9 cellular contexts compared by ENCODE assay signal in genomic region chrX:119512145-119512800, GRCh38. TPM values are rescaled to one million over a fixed set of nuclear protein-coding genes. Genes with fewer than 3 reads are reported as not detected.
DNase-seq lines count a peak whose midpoint lies in the region; ATAC-seq lines count a peak whose summit lies in the region.
"Had no signal": no experiment of that assay in that cellular context is flagged by ENCODE, and none has a peak within 500 bp of the region (broad histone marks: within the 10 kb centered on the region; RNA-seq: fewer than 3 reads in every experiment).

No MANE protein-coding gene starts in this region.

- peak; percentile 78 for ATAC-seq in HG02798 (IDR thresholded peaks at IDR 0.05; ENCODE audit: poor library complexity, unreplicated experiment)
- ATAC-seq in activated naive CD8-positive, alpha-beta T cell treated with anti-CD3 and anti-CD28 coated beads, Interleukin-2, amount 50 U/mL, for 24 hours = peak; percentile 71
- ATAC-seq in left ventricle myocardium superior = peak; percentile 98
- ATAC-seq in sciatic nerve = peak; percentile 92
- no peak for ATAC-seq in HG03460 (IDR thresholded peaks at IDR 0.05; ENCODE audit: unreplicated experiment)

- no peaks in the 10 kb centered on the region for H3K9me3 Mint-ChIP-seq in activated naive CD4-positive, alpha-beta T cell treated with anti-CD3 and anti-CD28 coated beads, Interleukin-2, amount 10 ng/mL, durations not matched to agents 7 days and 5 days
- no peaks in the 10 kb centered on the region for H3K9me3 Mint-ChIP-seq in activated naive CD8-positive, alpha-beta T cell treated with anti-CD3 and anti-CD28 coated beads, Interleukin-2, amount 50 U/mL, for 24 hours
- H3K9me3 Mint-ChIP-seq: central memory CD8-positive, alpha-beta T cell had no signal

- no peaks in the 10 kb centered on the region for H3K36me3 Mint-ChIP-seq in activated naive CD4-positive, alpha-beta T cell treated with anti-CD3 and anti-CD28 coated beads, Interleukin-2, amount 10 ng/mL, durations not matched to agents 7 days and 5 days
- no peaks in the 10 kb centered on the region for H3K36me3 Mint-ChIP-seq in activated naive CD8-positive, alpha-beta T cell treated with anti-CD3 and anti-CD28 coated beads, Interleukin-2, amount 50 U/mL, for 24 hours (ENCODE audit: low read depth)

- CTCF ChIA-PET in activated naive CD4-positive, alpha-beta T cell treated with anti-CD3 and anti-CD28 coated beads, Interleukin-2, amount 10 ng/mL, durations not matched to agents 7 days and 5 days (lab: Charles Lee) = interaction anchor here (0.6 to 3.6 kb wide), 6 partner anchors 15 to 223 kb away, joined by 3 to 25 read pairs (median 4); no protein-coding TSS in a partner anchor

- H3K27me3 Mint-ChIP-seq in activated naive CD4-positive, alpha-beta T cell treated with anti-CD3 and anti-CD28 coated beads, Interleukin-2, amount 10 ng/mL, durations not matched to agents 7 days and 5 days = peaks cover 2% of the 10 kb centered on the region
- H3K27me3 Mint-ChIP-seq in activated naive CD8-positive, alpha-beta T cell treated with anti-CD3 and anti-CD28 coated beads, Interleukin-2, amount 50 U/mL, for 24 hours = no peaks in the 10 kb centered on the region
- H3K27me3 Mint-ChIP-seq: central memory CD8-positive, alpha-beta T cell had no signal

- no peak overlapping the region for H3K4me3 Mint-ChIP-seq in activated naive CD4-positive, alpha-beta T cell treated with anti-CD3 and anti-CD28 coated beads, Interleukin-2, amount 10 ng/mL, durations not matched to agents 7 days and 5 days
- H3K4me3 Mint-ChIP-seq in activated naive CD8-positive, alpha-beta T cell treated with anti-CD3 and anti-CD28 coated beads, Interleukin-2, amount 50 U/mL, for 24 hours = no peak overlapping the region
- H3K4me3 Mint-ChIP-seq: central memory CD8-positive, alpha-beta T cell had no signal

- intact Hi-C loops in left ventricle myocardium superior (cut with micrococcal nuclease) (loop anchor here (10.0 kb wide), 1 partner anchor 223 kb away; no protein-coding TSS in a partner anchor), sciatic nerve (cut with DNase I) (no loop called here)

- no peak overlapping the region for H3K27ac Mint-ChIP-seq in activated naive CD4-positive, alpha-beta T cell treated with anti-CD3 and anti-CD28 coated beads, Interleukin-2, amount 10 ng/mL, durations not matched to agents 7 days and 5 days
- H3K27ac Mint-ChIP-seq in activated naive CD8-positive, alpha-beta T cell treated with anti-CD3 and anti-CD28 coated beads, Interleukin-2, amount 50 U/mL, for 24 hours = no peak overlapping the region

- DNase-seq in activated naive CD4-positive, alpha-beta T cell treated with anti-CD3 and anti-CD28 coated beads, Interleukin-2, amount 10 ng/mL, durations not matched to agents 7 days and 5 days = peak; percentile 43
- no peak for DNase-seq in activated naive CD4-positive, alpha-beta T cell treated with anti-CD3 and anti-CD28 coated beads, Interleukin-2, amount 50 U/mL, for 16 hours
- DNase-seq in NCI-H226 (peak; percentile 32), left ventricle myocardium superior (peak; percentile 57), sciatic nerve (ENCODE audit: low spot score) (peak; percentile 55)
- DNase-seq in activated naive CD8-positive, alpha-beta T cell treated with anti-CD3 and anti-CD28 coated beads, Interleukin-2, amount 50 U/mL, for 24 hours = peak; percentile 4

- H3K4me1 Mint-ChIP-seq in activated naive CD4-positive, alpha-beta T cell treated with anti-CD3 and anti-CD28 coated beads, Interleukin-2, amount 10 ng/mL, durations not matched to agents 7 days and 5 days = peaks cover 4% of the 10 kb centered on the region
- peaks cover 7% of the 10 kb centered on the region for H3K4me1 Mint-ChIP-seq in activated naive CD8-positive, alpha-beta T cell treated with anti-CD3 and anti-CD28 coated beads, Interleukin-2, amount 50 U/mL, for 24 hours

RNA-seq across cellular contexts. Expression of gene SLC25A5, which starts 44.0 kb away (rescaled TPM):
- total RNA-seq in left ventricle myocardium superior (158 TPM), sciatic nerve (73.2 TPM)

RNA-seq across cellular contexts. Expression of gene STEEP1, which starts 52.9 kb away (rescaled TPM):
- total RNA-seq in left ventricle myocardium superior (16.0 TPM), sciatic nerve (21.3 TPM)
